27 cellular contexts compared by ENCODE assay signal in genomic region chr7:67976490-67976889, GRCh38.
"Had no signal": no experiment of that assay in that cellular context is flagged by ENCODE, and none has a peak within 500 bp of the region (broad histone marks: within the 10 kb centered on the region; RNA-seq: fewer than 3 reads in every experiment).

No MANE protein-coding gene starts in this region.

- H3K27ac ChIP-seq: stomach, suprapubic skin, testis, thoracic aorta, thyroid gland, tibial artery, tibial nerve, transverse colon, upper lobe of left lung, upper lobe of right lung, uterus, vagina had no signal

- ATAC-seq: stimulated activated effector memory CD8-positive, alpha-beta T cell treated with anti-CD3 and anti-CD28 coated beads, Interleukin-12 subunit alpha, Interleukin-12 subunit beta, amount 100 ng/mL, for 72 hours; stimulated activated memory B cell treated with anti-CD40 and anti-IgM and Interleukin-4, amounts not matched to agents 10 μg/mL and 1 μg/mL and 100 μg/mL, for 72 hours; stimulated activated naive B cell treated with anti-CD40 and anti-IgM and Interleukin-4, amounts not matched to agents 10 μg/mL and 1 μg/mL and 100 μg/mL, for 72 hours; stimulated activated naive CD8-positive, alpha-beta T cell treated with anti-CD3 and anti-CD28 coated beads, Interleukin-15, amount 100 ng/mL, for 72 hours; stimulated activated naive CD8-positive, alpha-beta T cell treated with anti-CD3 and anti-CD28 coated beads, Interleukin-15, Interleukin-2, amounts not matched to agents 100 U/mL and 50 U/mL, for 24 hours; upper lobe of right lung had no signal

- H3K9me3 ChIP-seq: suprapubic skin, testis, thoracic aorta, thyroid gland, tibial artery, transverse colon, upper lobe of left lung, upper lobe of right lung, uterus, vagina had no signal

- H3K4me3 ChIP-seq: stomach, suprapubic skin, testis, thoracic aorta, thyroid gland, tibial artery, tibial nerve, transverse colon, upper lobe of left lung, upper lobe of right lung, uterus, vagina had no signal

- FAIRE-seq: urothelium cell line had no signal

- DNase-seq: stimulated activated CD4-positive, alpha-beta T cell treated with anti-CD3 and anti-CD28 coated beads, Interleukin-2, amount 100 ng/mL, for 48 hours; stimulated activated CD4-positive, alpha-beta T cell treated with anti-CD3 and anti-CD28 coated beads, Interleukin-4, amount 100 ng/mL, for 1 hour; stimulated activated CD4-positive, alpha-beta T cell treated with anti-CD3 and anti-CD28 coated beads, Interleukin-4, amount 100 ng/mL, for 24 hours; stimulated activated CD4-positive, alpha-beta T cell treated with anti-CD3 and anti-CD28 coated beads, Interleukin-4, amount 100 ng/mL, for 4 hours; stimulated activated CD8-positive, alpha-beta memory T cell treated with anti-CD3 and anti-CD28 coated beads, Interleukin-4, amount 100 ng/mL, for 48 hours; stimulated activated naive B cell treated with anti-CD40 and anti-IgM and Interleukin-4, amounts not matched to agents 10 μg/mL and 1 μg/mL and 100 μg/mL, for 72 hours; stimulated activated naive CD4-positive, alpha-beta T cell; stimulated activated naive CD4-positive, alpha-beta T cell treated with Interleukin-2 at 50 U/mL for 16 hours; stimulated activated naive CD8-positive, alpha-beta T cell treated with anti-CD3 and anti-CD28 coated beads, Interleukin-15, amount 100 ng/mL, for 72 hours; stimulated activated naive CD8-positive, alpha-beta T cell treated with anti-CD3 and anti-CD28 coated beads, Interleukin-15, Interleukin-2, amounts not matched to agents 100 U/mL and 50 U/mL, for 24 hours; stomach; substantia nigra; testis; thyroid gland; tibial artery; transverse colon; trophoblast cell; upper lobe of left lung; upper lobe of right lung; uterus had no signal

- H3K27me3 ChIP-seq: stomach, suprapubic skin, testis, thyroid gland, tibial artery, tibial nerve, transverse colon, upper lobe of left lung, upper lobe of right lung, uterus, vagina had no signal

- H3K4me1 ChIP-seq: stomach, suprapubic skin, testis, thyroid gland, tibial artery, tibial nerve, transverse colon, upper lobe of left lung, upper lobe of right lung, uterus, vagina had no signal

- H3K36me3 ChIP-seq: stomach, suprapubic skin, thoracic aorta, thyroid gland, tibial artery, tibial nerve, transverse colon, upper lobe of left lung, upper lobe of right lung, uterus, vagina had no signal
